In the genomic region with DNA sequence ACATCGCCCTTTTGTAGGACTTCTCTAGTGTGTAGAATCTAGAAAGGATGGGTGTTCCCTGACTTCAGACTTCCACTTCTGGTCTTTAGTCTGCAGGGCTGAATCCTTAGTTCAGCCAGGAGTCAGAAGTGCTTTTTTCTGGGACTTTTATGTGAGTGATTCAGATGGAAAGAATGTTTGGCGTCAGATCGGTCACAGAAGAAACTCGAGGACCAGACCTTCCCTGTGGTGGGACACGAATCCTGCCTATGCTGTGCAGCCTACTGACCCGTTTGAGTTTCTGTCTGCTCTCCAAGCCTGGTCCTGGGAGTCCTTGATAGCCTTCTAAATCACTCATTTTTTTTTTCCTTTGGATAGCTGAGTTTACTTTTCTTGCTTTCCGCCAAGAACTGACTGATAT, we compare ENCODE assay signal across 11 cellular contexts.
DNase-seq lines count a peak whose midpoint lies in the region; ATAC-seq, FAIRE-seq and TF ChIP-seq lines count a peak whose summit lies in the region.
"Had no signal": no experiment of that assay in that cellular context is flagged by ENCODE, and none has a peak within 500 bp of the region (broad histone marks: within the 10 kb centered on the region; RNA-seq: fewer than 3 reads in every experiment).

No MANE protein-coding gene starts in this region.

- no peak for ATAC-seq in HG02970 (IDR thresholded peaks at IDR 0.05; ENCODE audit: low FRiP score, unreplicated experiment)

- no peaks in the 10 kb centered on the region for H3K4me1 ChIP-seq in colonic mucosa
- no peaks in the 10 kb centered on the region for H3K4me1 ChIP-seq in kidney (ENCODE audit: control insufficient read depth in 1 of 2, insufficient read depth in 1 of 2, low read depth in 1 of 2, low read length in 2 of 2)

- no peaks in the 10 kb centered on the region for H3K36me3 Mint-ChIP-seq in HFFc6 (ENCODE audit: low read depth)

- H3K36me3 ChIP-seq in colonic mucosa (no peaks in the 10 kb centered on the region), kidney (ENCODE audit: control insufficient read depth in 1 of 2, insufficient read depth in 2 of 2, low read length in 2 of 2) (no peaks in the 10 kb centered on the region)
- H3K36me3 ChIP-seq: neutrophil had no signal

- H3K27me3 Mint-ChIP-seq in HFFc6 (ENCODE audit: insufficient read depth): no peaks in the 10 kb centered on the region; the same call in 1 of the 2 replicates

- H3K27me3 ChIP-seq in colonic mucosa: no peaks in the 10 kb centered on the region
- H3K27me3 ChIP-seq: neutrophil had no signal

- peak overlapping the region; percentile 87 for H3K27ac Mint-ChIP-seq in HFFc6

- H3K4me1 Mint-ChIP-seq in HFFc6 (ENCODE audit: low read depth): peaks cover 51% of the 10 kb centered on the region

- H3K9me3 ChIP-seq in colonic mucosa (no peaks in the 10 kb centered on the region), kidney (ENCODE audit: control insufficient read depth in 1 of 2, low read length in 2 of 2) (no peaks in the 10 kb centered on the region)
- H3K9me3 ChIP-seq: neutrophil had no signal

- no peak overlapping the region for H3K27ac ChIP-seq in colonic mucosa
- no peak overlapping the region for H3K27ac ChIP-seq in kidney (ENCODE audit: low read depth in 2 of 2, low read length in 2 of 2)
- H3K27ac ChIP-seq: neutrophil had no signal

- TF ChIP-seq CTCF in HFFc6 (IDR thresholded peaks at IDR 0.05) (no peak), colonic mucosa (IDR thresholded peaks at IDR 0.05) (no peak), kidney (IDR thresholded peaks at IDR 0.05; ENCODE audit: borderline replicate concordance, extremely low read depth, insufficient read depth) (no peak)

- no peak overlapping the region for H3K9ac ChIP-seq in colonic mucosa (ENCODE audit: low read depth in 2 of 2, low read length in 2 of 2)
- no peak overlapping the region for H3K9ac ChIP-seq in kidney (ENCODE audit: low read length in 2 of 2)

- H3K4me3 ChIP-seq in colonic mucosa: no peak overlapping the region
- no peak overlapping the region for H3K4me3 ChIP-seq in kidney (ENCODE audit: low read length in 2 of 2)

- DNase-seq in HFFc6: peak; percentile 77
- DNase-seq in amniotic stem cell (lab: John Stamatoyannopoulos, UW): peak; percentile 36
- DNase-seq in iris pigment epithelial cell (ENCODE audit: low read depth): peak; percentile 71
- DNase-seq in colonic mucosa: no peak
- no peak for DNase-seq in kidney
- DNase-seq in NCI-H1694 treated with DMSO at 0.1 percent for 48 hours (lab: John Stamatoyannopoulos, UW): no peak
- DNase-seq: activated CD4-positive, alpha-beta T cell treated with anti-CD3 and anti-CD28 coated beads for 4 hours; activated naive CD4-positive, alpha-beta T cell treated with Interleukin-2 at 50 U/mL for 16 hours; SHP77 treated with DMSO at 0.1 percent for 48 hours had no signal

- peak overlapping the region; percentile 72 for H3K4me3 Mint-ChIP-seq in HFFc6

- intact Hi-C loops in colonic mucosa (cut with DNase I) (no loop called here), kidney (cut with DNase I) (no loop called here)

- H3K9me3 Mint-ChIP-seq in HFFc6: no peaks in the 10 kb centered on the region

- no peak for FAIRE-seq in kidney (lab: Jason Lieb, UNC)

Comparison
In these comparisons a context has a peak if more than half of its experiments do, and no peak if none do; other contexts are left out.
1. DNase-seq: peak in HFFc6 (single experiment), amniotic stem cell (single experiment) and iris pigment epithelial cell (single experiment); none in colonic mucosa (single experiment), kidney (single experiment) and NCI-H1694 treated with DMSO at 0.1 percent for 48 hours (single experiment).